ENCODE assay signal across 10 cellular contexts in genomic region chr6:166656269-166657206, GRCh38. TPM values are rescaled to one million over a fixed set of nuclear protein-coding genes. Genes with fewer than 3 reads are reported as not detected.
A peak's percentile ranks its signal among the peaks of the same experiment; 100 is the strongest.
DNase-seq lines count a peak whose midpoint lies in the region; ATAC-seq and TF ChIP-seq lines count a peak whose summit lies in the region.
"Had no signal": no experiment of that assay in that cellular context is flagged by ENCODE, and none has a peak within 500 bp of the region (broad histone marks: within the 10 kb centered on the region; RNA-seq: fewer than 3 reads in every experiment).

No MANE protein-coding gene starts in this region.

- H3K4ac ChIP-seq in mesenchymal stem cell (ENCODE audit: low read depth in 1 of 2, low read length in 2 of 2): no peak overlapping the region

- ATAC-seq in GM18511 (IDR thresholded peaks at IDR 0.05; ENCODE audit: unreplicated experiment): peak; percentile 64
- ATAC-seq: HCT116 had no signal

- H3K36me3 ChIP-seq in mesenchymal stem cell (ENCODE audit: control insufficient read depth in 1 of 2, insufficient read depth in 2 of 2, low read depth in 1 of 2, low read length in 2 of 2): no peaks in the 10 kb centered on the region
- no peaks in the 10 kb centered on the region for H3K36me3 ChIP-seq in vagina

- no peak overlapping the region for H3K27ac ChIP-seq in mesenchymal stem cell (ENCODE audit: low read length, poor library complexity, severe bottlenecking)
- H3K27ac ChIP-seq in vagina: no peak overlapping the region

- H4K8ac ChIP-seq in mesenchymal stem cell (ENCODE audit: low read length): peak overlapping the region; percentile 29

- no peak overlapping the region for H3K4me3 ChIP-seq in mesenchymal stem cell (ENCODE audit: insufficient read depth in 1 of 2, low read depth in 1 of 2, low read length in 2 of 2)
- H3K4me3 ChIP-seq in vagina: no peak overlapping the region

- no peak overlapping the region for H4K91ac ChIP-seq in mesenchymal stem cell (ENCODE audit: low read length)

- WGBS in mesenchymal stem cell: 15% methylated on average over 33 of the region's 34 CpGs

- H3K14ac ChIP-seq in mesenchymal stem cell (ENCODE audit: low read length in 2 of 2): no peak overlapping the region

- no peak overlapping the region for H2BK120ac ChIP-seq in mesenchymal stem cell (ENCODE audit: low read depth, low read length)

- H3K27me3 ChIP-seq in mesenchymal stem cell (ENCODE audit: control insufficient read depth in 1 of 2, insufficient read depth in 1 of 2, low read length in 2 of 2) (peaks cover 24 to 47% of the 10 kb centered on the region in 2 experiments), vagina (no peaks in the 10 kb centered on the region)

- H3K9ac ChIP-seq in mesenchymal stem cell (ENCODE audit: low read length): no peak overlapping the region

- H3K18ac ChIP-seq in mesenchymal stem cell (ENCODE audit: low read depth in 1 of 2, low read length in 2 of 2): no peak overlapping the region

- H2BK15ac ChIP-seq in mesenchymal stem cell (ENCODE audit: low read depth, poor library complexity, severe bottlenecking): no peak overlapping the region

- no peak for TF ChIP-seq POLR2A in vagina (IDR thresholded peaks at IDR 0.05)

- H3K23ac ChIP-seq in mesenchymal stem cell (ENCODE audit: low read length in 2 of 2): peak overlapping the region in 1 of 2 experiments; percentile 27

- H2AK5ac ChIP-seq in mesenchymal stem cell (ENCODE audit: low read length, severe bottlenecking): no peak overlapping the region

- H3K4me1 ChIP-seq in mesenchymal stem cell (ENCODE audit: control insufficient read depth, insufficient read depth, low read depth, low read length) (peaks cover 3% of the 10 kb centered on the region), vagina (no peaks in the 10 kb centered on the region)

- H3K79me1 ChIP-seq in mesenchymal stem cell (replicated peaks; ENCODE audit: low read length, poor library complexity, severe bottlenecking): no peaks in the 10 kb centered on the region

- no peak for TF ChIP-seq CTCF in vagina (IDR thresholded peaks at IDR 0.05)

- intact Hi-C loops in vagina (cut with DNase I): no loop called here

- no peak overlapping the region for H2BK5ac ChIP-seq in mesenchymal stem cell (ENCODE audit: low read depth, low read length, poor library complexity, severe bottlenecking)

- H3K9me3 ChIP-seq in mesenchymal stem cell (ENCODE audit: control insufficient read depth, low read length) (no peaks in the 10 kb centered on the region), vagina (no peaks in the 10 kb centered on the region)

- H3K4me2 ChIP-seq in mesenchymal stem cell (ENCODE audit: low read length, poor library complexity, severe bottlenecking): no peak overlapping the region

- no peak overlapping the region for H2BK12ac ChIP-seq in mesenchymal stem cell (ENCODE audit: low read length in 2 of 2)

- no peak overlapping the region for H2AFZ ChIP-seq in mesenchymal stem cell (ENCODE audit: low read depth, low read length)

- peak; percentile 33 for DNase-seq in AG08395 (ENCODE audit: low spot score)
- peak; percentile 79 for DNase-seq in cerebellum (ENCODE audit: low spot score)
- DNase-seq in mesenchymal stem cell: peak; percentile 59
- no peak for DNase-seq in stimulated activated naive CD4-positive, alpha-beta T cell (lab: John Stamatoyannopoulos, UW)
- DNase-seq in nucleus accumbens (lab: John Stamatoyannopoulos, UW): no peak
- no peak for DNase-seq in vagina (ENCODE audit: extremely low spot score in 2 of 2)
- DNase-seq in stimulated activated CD4-positive, alpha-beta T cell treated with anti-CD3 and anti-CD28 coated beads, Interleukin-4, amount 100 ng/mL, for 1 hour: no peak
- DNase-seq: COR-L47 had no signal

RNA-seq across cellular contexts. Expression of gene RPS6KA2, which starts 29.5 kb away (rescaled TPM):
- total RNA-seq in cerebellum (16.2 TPM), vagina (65.1 TPM)
- polyA plus RNA-seq in mesenchymal stem cell (2013, experiment 1 of 2): 141 TPM
- 139 TPM for polyA plus RNA-seq in mesenchymal stem cell (2013, experiment 2 of 2)

Comparison
In these comparisons a context has a peak if more than half of its experiments do, and no peak if none do; other contexts are left out.
1. DNase-seq: peak in AG08395 (single experiment), cerebellum (single experiment) and mesenchymal stem cell (single experiment); none in stimulated activated naive CD4-positive, alpha-beta T cell (0 of 6), nucleus accumbens (0 of 56), vagina (0 of 2) and stimulated activated CD4-positive, alpha-beta T cell treated with anti-CD3 and anti-CD28 coated beads, Interleukin-4, amount 100 ng/mL, for 1 hour (single experiment).